11 cellular contexts compared by ENCODE assay signal in genomic region chr1:200272669-200273068, GRCh38.
"Had no signal": no experiment of that assay in that cellular context is flagged by ENCODE, and none has a peak within 500 bp of the region (broad histone marks: within the 10 kb centered on the region; RNA-seq: fewer than 3 reads in every experiment).

No MANE protein-coding gene starts in this region.

- H3K4me1 ChIP-seq: HAP-1 had no signal

- H3K9me3 ChIP-seq: HAP-1 had no signal

- FAIRE-seq: H1, H54 had no signal

- H3K9ac ChIP-seq: GM23248 had no signal

- H3K36me3 ChIP-seq: HAP-1 had no signal

- H2AFZ ChIP-seq: GM23248, GM23338 had no signal

- DNase-seq: GM23248, GOT3, H7, H9, HCEC 1CT, HFFc6 had no signal

- H3K27ac ChIP-seq: GM23248 had no signal

- ATAC-seq: GM23338, HCT116 had no signal

- H3K4me2 ChIP-seq: GM23338 had no signal

- H3K4me3 ChIP-seq: GM23248, GM23338, HAP-1 had no signal
